Comparison of ENCODE assay signal across 8 cellular contexts in the genomic region with DNA sequence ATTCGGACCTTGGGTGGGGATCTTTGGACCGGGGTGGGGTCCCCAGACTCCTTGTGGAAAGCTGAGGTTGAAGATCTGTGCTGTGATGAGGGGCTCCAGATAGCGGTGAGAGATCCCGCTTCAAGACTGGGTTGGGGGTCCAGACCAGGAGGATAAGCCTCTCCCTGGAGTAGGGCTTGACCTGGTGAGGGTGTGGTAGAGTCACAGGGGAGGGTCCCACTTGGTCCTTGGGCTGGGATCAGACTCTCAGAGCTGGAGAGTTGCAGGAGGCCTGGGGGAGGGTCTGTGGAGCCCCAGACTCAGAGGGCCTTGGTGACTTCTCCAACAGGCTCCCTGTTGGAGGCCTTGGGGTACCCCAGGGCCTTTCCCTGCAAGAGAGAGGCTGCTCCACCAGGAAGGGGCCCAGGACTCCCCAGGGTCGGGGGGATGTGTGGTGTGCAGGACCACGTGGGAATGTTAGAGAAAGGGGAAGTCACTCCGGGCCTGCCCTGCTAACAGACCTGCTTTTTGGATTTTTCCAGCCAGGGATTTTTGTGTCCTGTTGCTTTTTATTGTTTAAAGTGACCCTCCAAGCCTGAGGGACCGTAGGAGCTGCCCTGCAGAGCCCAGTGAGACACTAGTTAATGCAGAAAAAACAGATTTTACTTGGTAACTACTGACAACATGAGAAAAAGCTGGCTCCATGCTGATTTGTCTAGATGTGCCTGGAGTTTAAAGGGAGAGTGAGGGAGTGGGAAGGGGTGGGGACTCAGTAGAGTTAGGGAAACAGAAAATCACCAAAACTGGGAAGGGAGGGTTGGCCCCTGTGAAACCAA. TPM values are rescaled to one million over a fixed set of nuclear protein-coding genes. Genes with fewer than 3 reads are reported as not detected.
DNase-seq lines count a peak whose midpoint lies in the region; TF ChIP-seq lines count a peak whose summit lies in the region.

No MANE protein-coding gene starts in this region.

- peak; percentile 71 for DNase-seq in activated CD4-positive, alpha-beta T cell treated with anti-CD3 and anti-CD28 coated beads, Interleukin-2, amount 10 ng/mL, durations not matched to agents 24 days and 14 days
- DNase-seq in activated CD4-positive, alpha-beta T cell treated with anti-CD3 and anti-CD28 coated beads for 4 hours: no peak
- DNase-seq in NB4 (ENCODE audit: low read depth) (peak; percentile 88), adrenal gland (peak in 5 of 7 donors; percentile 28 to 64 (median 39)), hepatic stellate cell (ENCODE audit: low spot score) (peak; percentile 82), renal cortical epithelial cell (ENCODE audit: low read depth) (peak; percentile 56), NCI-H748 (lab: John Stamatoyannopoulos, UW; ENCODE audit: unreplicated experiment) (no peak), DMS79 (lab: John Stamatoyannopoulos, UW) (no peak)

- no peak for TF ChIP-seq POLR2A in NB4 (IDR thresholded peaks at IDR 0.05; ENCODE audit: extremely low read depth, insufficient read length)
- peak in 1 of 2 donors; percentile 61 for TF ChIP-seq POLR2A in adrenal gland (IDR thresholded peaks at IDR 0.05)

- H3K27ac Mint-ChIP-seq in activated CD4-positive, alpha-beta T cell treated with anti-CD3 and anti-CD28 coated beads, Interleukin-2, amount 10 ng/mL, durations not matched to agents 24 days and 14 days: peak overlapping the region; percentile 90

- no peaks in the 10 kb centered on the region for H3K27me3 ChIP-seq in adrenal gland

- H3K4me1 ChIP-seq in adrenal gland (replicated peaks in 1 of 2): peaks cover 35 to 51% of the 10 kb centered on the region in 2 donors

- WGBS in adrenal gland, 4 donors: 0 to 5% (median 2%) methylated on average over 3 to 8 of the region's 8 CpGs

- peaks cover 13% of the 10 kb centered on the region for H3K36me3 Mint-ChIP-seq in activated CD4-positive, alpha-beta T cell treated with anti-CD3 and anti-CD28 coated beads, Interleukin-2, amount 10 ng/mL, durations not matched to agents 24 days and 14 days (ENCODE audit: low read depth)

- TF ChIP-seq CTCF in NB4 (IDR thresholded peaks at IDR 0.05; ENCODE audit: low read depth, low read length) (no peak), adrenal gland (IDR thresholded peaks at IDR 0.05) (no peak)

- no peaks in the 10 kb centered on the region for H3K9me3 ChIP-seq in adrenal gland (replicated peaks in 1 of 3)

- intact Hi-C loops in activated CD4-positive, alpha-beta T cell treated with anti-CD3 and anti-CD28 coated beads, Interleukin-2, amount 10 ng/mL, durations not matched to agents 24 days and 14 days (cut with micrococcal nuclease): no loop called here
- intact Hi-C loops in adrenal gland (cut with DNase I): no loop called here

- no peaks in the 10 kb centered on the region for H3K9me3 Mint-ChIP-seq in activated CD4-positive, alpha-beta T cell treated with anti-CD3 and anti-CD28 coated beads, Interleukin-2, amount 10 ng/mL, durations not matched to agents 24 days and 14 days

- peak overlapping the region; percentile 85 to 97 (median 95) for H3K27ac ChIP-seq in adrenal gland

- H3K4me1 Mint-ChIP-seq in activated CD4-positive, alpha-beta T cell treated with anti-CD3 and anti-CD28 coated beads, Interleukin-2, amount 10 ng/mL, durations not matched to agents 24 days and 14 days: peaks cover 30% of the 10 kb centered on the region

- no peaks in the 10 kb centered on the region for H3K27me3 Mint-ChIP-seq in activated CD4-positive, alpha-beta T cell treated with anti-CD3 and anti-CD28 coated beads, Interleukin-2, amount 10 ng/mL, durations not matched to agents 24 days and 14 days

- H3K4me3 ChIP-seq in NB4 (ENCODE audit: low read depth, low read length) (peak overlapping the region; percentile 96), adrenal gland (peak overlapping the region; percentile 46 to 83 (median 82))

- H3K4me3 Mint-ChIP-seq in activated CD4-positive, alpha-beta T cell treated with anti-CD3 and anti-CD28 coated beads, Interleukin-2, amount 10 ng/mL, durations not matched to agents 24 days and 14 days: peak overlapping the region; percentile 97

- H3K36me3 ChIP-seq in adrenal gland (replicated peaks in 1 of 2): no peaks in the 10 kb centered on the region

RNA-seq across cellular contexts. Expression of gene TXNRD2, which starts 0.7 kb away (rescaled TPM):
- 18.4 and 23.5 TPM in 2 replicates for total RNA-seq in activated CD4-positive, alpha-beta T cell treated with anti-CD3 and anti-CD28 coated beads, Interleukin-2, amount 10 ng/mL, durations not matched to agents 24 days and 14 days
- 10 to 100 TPM; 41.7 to 74.2 (median 56.5) TPM for total RNA-seq in adrenal gland
- 100 to 1,000 TPM in 2 of 3 donors, 10 to 100 TPM in 1; 39.6 to 171 (median 148) TPM for polyA plus RNA-seq in adrenal gland
- total RNA-seq in renal cortical epithelial cell: 15.0 and 22.6 TPM in 2 replicates

RNA-seq across cellular contexts. Expression of gene COMT, which starts 0.7 kb away (rescaled TPM):
- 104 and 110 TPM in 2 replicates for total RNA-seq in activated CD4-positive, alpha-beta T cell treated with anti-CD3 and anti-CD28 coated beads, Interleukin-2, amount 10 ng/mL, durations not matched to agents 24 days and 14 days
- 100 to 1,000 TPM; 268 to 743 (median 528) TPM for total RNA-seq in adrenal gland
- 100 to 1,000 TPM in 1 of 3 donors, 10 to 100 TPM in 2; 51.3 to 220 (median 65.5) TPM for polyA plus RNA-seq in adrenal gland
- 246 and 480 TPM in 2 replicates for total RNA-seq in renal cortical epithelial cell

Comparison
In these comparisons a context has a peak if more than half of its experiments do, and no peak if none do; other contexts are left out.
1. DNase-seq: peak in activated CD4-positive, alpha-beta T cell treated with anti-CD3 and anti-CD28 coated beads, Interleukin-2, amount 10 ng/mL, durations not matched to agents 24 days and 14 days (single experiment), NB4 (single experiment), adrenal gland (5 of 7), hepatic stellate cell (single experiment) and renal cortical epithelial cell (single experiment); none in activated CD4-positive, alpha-beta T cell treated with anti-CD3 and anti-CD28 coated beads for 4 hours (0 of 2), NCI-H748 (single experiment) and DMS79 (single experiment).